8 cellular contexts compared by ENCODE assay signal in the genomic region with DNA sequence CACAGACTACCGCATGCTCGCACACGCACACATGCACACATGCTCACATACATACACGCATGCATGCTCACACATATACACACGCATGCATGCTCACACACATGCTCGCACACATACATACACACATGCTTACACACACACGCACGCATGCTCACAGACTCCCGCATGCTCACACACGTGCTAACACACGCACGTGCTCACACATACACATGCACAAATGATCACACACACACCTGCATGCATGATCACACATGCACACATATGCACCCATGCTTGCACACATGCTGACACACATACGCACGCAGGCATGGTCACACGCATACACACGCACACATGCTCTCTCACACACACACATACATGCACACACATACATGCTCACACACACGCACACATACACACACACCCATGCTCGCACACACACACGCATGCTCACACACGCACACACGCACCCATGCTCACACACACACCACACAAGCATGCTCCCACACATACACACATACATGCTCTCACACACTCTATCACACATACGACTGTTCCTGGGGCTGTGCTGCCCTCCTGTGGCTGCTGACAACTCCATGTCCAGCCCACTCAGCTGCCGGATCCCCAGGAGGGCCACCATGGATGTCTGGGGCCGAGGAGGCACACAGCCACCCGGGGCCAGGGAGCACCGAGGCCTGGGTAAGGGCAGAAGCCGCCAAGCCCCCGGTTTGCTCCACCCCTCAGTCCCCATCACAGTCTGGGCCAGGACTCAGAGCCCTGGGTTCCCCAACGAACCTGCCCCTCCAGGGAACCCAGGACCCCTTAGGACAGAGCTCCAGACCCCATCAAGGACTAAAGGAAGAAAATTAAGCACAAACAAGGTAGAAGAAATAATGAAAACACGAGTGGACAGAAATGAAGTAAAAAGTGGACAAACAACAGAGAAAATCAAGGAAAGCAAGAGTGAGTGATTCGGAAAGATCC. TPM values are rescaled to one million over a fixed set of nuclear protein-coding genes. Genes with fewer than 3 reads are reported as not detected.
DNase-seq lines count a peak whose midpoint lies in the region; ATAC-seq, FAIRE-seq and TF ChIP-seq lines count a peak whose summit lies in the region.

No MANE protein-coding gene starts in this region.

- TF ChIP-seq RAD21 in HepG2 (CRISPR knock-in tag; IDR thresholded peaks at IDR 0.05), result peak; percentile 94

- CTCF ChIA-PET in HepG2 (lab: Yijun Ruan, JAX; ENCODE audit: low intra/inter-chr PET ratio, low total read pairs), result interaction anchor here (0.7 to 4.2 kb wide), 4 partner anchors 9 to 143 kb away, joined by 3 to 101 read pairs (median 4); no protein-coding TSS in a partner anchor

- TF ChIP-seq CTCF in 22Rv1 (IDR thresholded peaks at IDR 0.05), result peak; percentile 85
- peak; percentile 99 for TF ChIP-seq CTCF in HepG2 (CRISPR knock-in tag; IDR thresholded peaks at IDR 0.05)

- H3K27ac Mint-ChIP-seq in central memory CD8-positive, alpha-beta T cell (ENCODE audit: low read depth), result no peak overlapping the region

- H3K9ac ChIP-seq in HepG2 (ENCODE audit: insufficient read depth, low read depth, low read length), result no peak overlapping the region

- no peak for TF ChIP-seq POLR2A in HepG2 (IDR thresholded peaks at IDR 0.05; ENCODE audit: insufficient read depth in 1 of 2, low read depth in 2 of 2, low read length in 2 of 2)

- H3K9me3 ChIP-seq in HepG2 (ENCODE audit: low read length), result no peaks in the 10 kb centered on the region

- H3K9me3 Mint-ChIP-seq in central memory CD8-positive, alpha-beta T cell, result no peaks in the 10 kb centered on the region

- no peaks in the 10 kb centered on the region for H3K27me3 Mint-ChIP-seq in central memory CD8-positive, alpha-beta T cell

- in situ Hi-C loops in HepG2 (cut with HindIII; ENCODE audit: extremely low pct_ligation_motif_present, low pct_unique_long_range_greater_than_20kb), result loop anchor here (25.0 kb wide), 1 partner anchor 294 kb away; a partner anchor contains a TSS

- peak; percentile 38 for FAIRE-seq in GM18507 (lab: Jason Lieb, UNC)
- FAIRE-seq in HepG2 (lab: Jason Lieb, UNC), result peak; percentile 30

- peaks cover 13% of the 10 kb centered on the region for H3K4me1 ChIP-seq in HepG2 (ENCODE audit: insufficient read depth, low read length)

- DNase-seq in GM18507 (ENCODE audit: extremely low spot score, insufficient read length, low read depth) (peak; percentile 72), NCI-H345 (lab: John Stamatoyannopoulos, UW) (peak; percentile 76), HepG2 (ENCODE audit: low spot score) (peak; percentile 65)
- DNase-seq in activated CD4-positive, alpha-beta T cell treated with anti-CD3 and anti-CD28 coated beads for 24 hours (ENCODE audit: low read depth in 2 of 2), result peak; percentile 45 to 64
- peak; percentile 62 to 74 for DNase-seq in central memory CD8-positive, alpha-beta T cell (ENCODE audit: low spot score in 2 of 2)
- DNase-seq in stimulated activated CD4-positive, alpha-beta T cell treated with anti-CD3 and anti-CD28 coated beads, TNF-alpha, amount 100 ng/mL, for 1 hour (ENCODE audit: low read depth in 3 of 3, low spot score in 1 of 3), result peak; percentile 54 to 57 (median 55)

- peaks cover 2% of the 10 kb centered on the region for H3K36me3 Mint-ChIP-seq in central memory CD8-positive, alpha-beta T cell (ENCODE audit: insufficient read depth)

- no peaks in the 10 kb centered on the region for H3K79me2 ChIP-seq in HepG2 (ENCODE audit: insufficient read depth, low read length)

- H3K36me3 ChIP-seq in HepG2 (replicated peaks in 1 of 2; ENCODE audit: control insufficient read depth in 1 of 2, insufficient read depth in 2 of 2, low read length in 2 of 2), result no peaks in the 10 kb centered on the region

- no peak overlapping the region for H3K4me3 ChIP-seq in HepG2 (replicated peaks in 1 of 3; ENCODE audit: insufficient read depth in 1 of 3, low read depth in 2 of 3, low read length in 3 of 3)

- 29% methylated on average over 29 of the region's 31 CpGs for WGBS in HepG2 (ENCODE audit: low lambda C conversion rate)

- no peak overlapping the region for H2AFZ ChIP-seq in HepG2 (ENCODE audit: low read length)

- peak; percentile 94 for ATAC-seq in central memory CD8-positive, alpha-beta T cell (replicated peaks; ENCODE audit: extremely low read depth, poor library complexity, severe bottlenecking)
- ATAC-seq in HepG2 (peak; percentile 73), HG03378 (IDR thresholded peaks at IDR 0.05; ENCODE audit: unreplicated experiment) (no peak)

- intact Hi-C loops in HepG2 (cut with micrococcal nuclease; ENCODE audit: unreplicated experiment), result no loop called here

- no peak overlapping the region for H3K4me3 Mint-ChIP-seq in central memory CD8-positive, alpha-beta T cell

- H3K27me3 ChIP-seq in HepG2 (ENCODE audit: control insufficient read depth in 1 of 2, insufficient read depth in 2 of 2, low read length in 2 of 2), result peaks cover 12 to 54% of the 10 kb centered on the region in 2 experiments; a peak in 4 of 5 replicates

- no TSS peak for BruUV-seq in HepG2 (replicated peaks; lab: Mats Ljungman, UMichigan)

- H3K27ac ChIP-seq in 22Rv1 (no peak overlapping the region), HepG2 (ENCODE audit: extremely low read length, insufficient read depth, low read length) (no peak overlapping the region)

- POLR2A ChIA-PET in HepG2 (lab: Yijun Ruan, JAX), result interaction anchor here (0.9 kb wide), 1 partner anchor 268 kb away, joined by 3 read pairs; no protein-coding TSS in a partner anchor

- H4K20me1 ChIP-seq in HepG2 (ENCODE audit: insufficient read depth, low read length), result peaks cover 11% of the 10 kb centered on the region; the same call in 1 of the 2 replicates

- no peak overlapping the region for H3K4me2 ChIP-seq in HepG2 (ENCODE audit: low read depth, low read length)

- no peak for TF ChIP-seq EP300 in HepG2 (IDR thresholded peaks at IDR 0.05; ENCODE audit: low read depth in 2 of 2, low read length in 2 of 2)
- TF ChIP-seq EP300 in HepG2 (CRISPR knock-in tag; IDR thresholded peaks at IDR 0.05; ENCODE audit: borderline replicate concordance), result no peak

- H3K4me1 Mint-ChIP-seq in central memory CD8-positive, alpha-beta T cell, result no peaks in the 10 kb centered on the region

TF ChIP-seq in HepG2, 621 proteins besides CTCF, POLR2A, EP300 and RAD21 (continues in another document):
- no peak for TF ChIP-seq ELF1 (CRISPR knock-in tag; IDR thresholded peaks at IDR 0.05)
- TF ChIP-seq AKAP8 (CRISPR knock-in tag; IDR thresholded peaks at IDR 0.05), result no peak
- no peak for TF ChIP-seq ZNF383 (CRISPR knock-in tag; IDR thresholded peaks at IDR 0.05; ENCODE audit: borderline replicate concordance)

RNA-seq across cellular contexts. Expression of a gene that starts 31.4 kb away (rescaled TPM):
- total RNA-seq in HepG2 (2016; rRNA removed; fragmentation: Illumina TruSeq; extraction: Trizol), result 0.20 TPM in 1 of 2 replicates, not detected in the other
- 0.61 and 0.88 TPM in 2 replicates for total RNA-seq in HepG2 (2016; cell fraction: cytosol; rRNA removed; fragmentation: Illumina TruSeq; extraction: Trizol; ENCODE audit: low read depth)
- total RNA-seq in HepG2 (2016; cell fraction: insoluble cytoplasmic fraction; rRNA removed; fragmentation: Illumina TruSeq; extraction: Trizol), result 0.19 and 0.32 TPM in 2 replicates
- 0.59 and 0.93 TPM in 2 replicates for total RNA-seq in HepG2 (2016; cell fraction: membrane; rRNA removed; fragmentation: Illumina TruSeq; extraction: Trizol)
- 0.40 TPM in 1 of 2 replicates, not detected in the other for total RNA-seq in HepG2 (2016; cell fraction: nucleus; rRNA removed; fragmentation: Illumina TruSeq; extraction: Trizol)
- polyA plus RNA-seq in HepG2 (2011; rRNA removed), result 5.1 and 10.3 TPM in 2 replicates
- polyA plus RNA-seq in HepG2 (2011; cell fraction: cytosol; rRNA removed), result 7.6 and 12.5 TPM in 2 replicates
- polyA plus RNA-seq in HepG2 (2011; cell fraction: nucleus; rRNA removed), result 20.6 and 22.6 TPM in 2 replicates
- polyA plus RNA-seq in HepG2 (2012), result 1.6 and 2.3 TPM in 2 replicates
- polyA plus RNA-seq in HepG2 (2016; cell fraction: cytosol; fragmentation: Illumina TruSeq; extraction: Trizol; ENCODE audit: low read depth), result 0.54 and 0.89 TPM in 2 replicates
- polyA plus RNA-seq in HepG2 (2016; cell fraction: insoluble cytoplasmic fraction; fragmentation: Illumina TruSeq; extraction: Trizol; ENCODE audit: low read depth), result 0.20 and 0.56 TPM in 2 replicates
- 0.68 and 0.72 TPM in 2 replicates for polyA plus RNA-seq in HepG2 (2016; cell fraction: membrane; fragmentation: Illumina TruSeq; extraction: Trizol; ENCODE audit: low read depth)
- polyA plus RNA-seq in HepG2 (2016; cell fraction: nucleus; fragmentation: Illumina TruSeq; extraction: Trizol; ENCODE audit: insufficient read depth, low read depth), result not detected in 2 replicates
- 3.6 and 4.7 TPM in 2 replicates for polyA minus RNA-seq in HepG2 (2011; rRNA and poly(A)+ RNA removed; ENCODE audit: low replicate concordance)
- polyA minus RNA-seq in HepG2 (2011; cell fraction: cytosol; rRNA and poly(A)+ RNA removed), result 3.1 and 3.3 TPM in 2 replicates
- polyA minus RNA-seq in HepG2 (2011; cell fraction: nucleus; rRNA and poly(A)+ RNA removed), result 1.9 and 3.0 TPM in 2 replicates

RNA-seq across cellular contexts. Expression of a gene that starts 55.9 kb away (rescaled TPM):
- 2.5 and 3.9 TPM in 2 replicates for total RNA-seq in HepG2 (2016; rRNA removed; fragmentation: Illumina TruSeq; extraction: Trizol)
- 5.2 and 5.9 TPM in 2 replicates for total RNA-seq in HepG2 (2016; cell fraction: cytosol; rRNA removed; fragmentation: Illumina TruSeq; extraction: Trizol; ENCODE audit: low read depth)
- total RNA-seq in HepG2 (2016; cell fraction: insoluble cytoplasmic fraction; rRNA removed; fragmentation: Illumina TruSeq; extraction: Trizol), result 2.1 and 3.5 TPM in 2 replicates
- total RNA-seq in HepG2 (2016; cell fraction: membrane; rRNA removed; fragmentation: Illumina TruSeq; extraction: Trizol), result 6.3 and 6.7 TPM in 2 replicates
- 3.1 and 3.9 TPM in 2 replicates for total RNA-seq in HepG2 (2016; cell fraction: nucleus; rRNA removed; fragmentation: Illumina TruSeq; extraction: Trizol)
- polyA plus RNA-seq in HepG2 (2011; rRNA removed), result 25.8 and 33.0 TPM in 2 replicates
- 34.1 and 37.6 TPM in 2 replicates for polyA plus RNA-seq in HepG2 (2011; cell fraction: cytosol; rRNA removed)
- 32.1 and 35.6 TPM in 2 replicates for polyA plus RNA-seq in HepG2 (2011; cell fraction: nucleus; rRNA removed)
- polyA plus RNA-seq in HepG2 (2012), result 9.3 and 10.6 TPM in 2 replicates
- polyA plus RNA-seq in HepG2 (2016; cell fraction: cytosol; fragmentation: Illumina TruSeq; extraction: Trizol; ENCODE audit: low read depth), result 8.4 and 9.1 TPM in 2 replicates
- 3.6 and 3.8 TPM in 2 replicates for polyA plus RNA-seq in HepG2 (2016; cell fraction: insoluble cytoplasmic fraction; fragmentation: Illumina TruSeq; extraction: Trizol; ENCODE audit: low read depth)
- 9.7 and 9.8 TPM in 2 replicates for polyA plus RNA-seq in HepG2 (2016; cell fraction: membrane; fragmentation: Illumina TruSeq; extraction: Trizol; ENCODE audit: low read depth)
- polyA plus RNA-seq in HepG2 (2016; cell fraction: nucleus; fragmentation: Illumina TruSeq; extraction: Trizol; ENCODE audit: insufficient read depth, low read depth), result 8.2 and 8.4 TPM in 2 replicates
- polyA minus RNA-seq in HepG2 (2011; rRNA and poly(A)+ RNA removed; ENCODE audit: low replicate concordance), result 34.1 and 96.5 TPM in 2 replicates
- polyA minus RNA-seq in HepG2 (2011; cell fraction: cytosol; rRNA and poly(A)+ RNA removed), result 12.3 and 17.9 TPM in 2 replicates
- polyA minus RNA-seq in HepG2 (2011; cell fraction: nucleus; rRNA and poly(A)+ RNA removed), result 6.1 and 6.2 TPM in 2 replicates
